Comparison of ENCODE assay signal across 9 cellular contexts in the genomic region with DNA sequence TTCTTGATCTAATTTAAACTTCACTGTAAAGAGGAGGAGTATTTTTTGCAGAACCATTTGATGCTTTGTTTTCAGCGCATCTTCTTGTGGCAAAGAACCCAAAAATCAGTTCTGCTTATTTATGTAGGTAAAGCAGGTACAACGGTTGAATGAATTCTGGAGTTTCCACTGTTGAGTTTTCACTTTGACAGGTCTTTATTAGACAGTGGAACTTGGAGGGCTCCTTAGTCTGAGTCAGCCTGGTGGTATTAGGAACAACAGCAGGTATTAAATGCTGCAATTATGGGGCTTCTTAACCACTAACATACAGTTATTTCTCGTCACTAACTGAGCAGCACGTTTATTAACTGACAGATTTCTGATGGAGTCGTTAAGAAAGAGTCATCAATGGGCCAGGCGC. TPM values are rescaled to one million over a fixed set of nuclear protein-coding genes. Genes with fewer than 3 reads are reported as not detected.
A peak's percentile ranks its signal among the peaks of the same experiment; 100 is the strongest.
DNase-seq lines count a peak whose midpoint lies in the region; ATAC-seq, FAIRE-seq and TF ChIP-seq lines count a peak whose summit lies in the region.
"Had no signal": no experiment of that assay in that cellular context is flagged by ENCODE, and none has a peak within 500 bp of the region (broad histone marks: within the 10 kb centered on the region; RNA-seq: fewer than 3 reads in every experiment).

No MANE protein-coding gene starts in this region.

- H2BK12ac ChIP-seq in H1 (ENCODE audit: low read depth, low read length), result no peak overlapping the region

- peaks cover 2 to 10% of the 10 kb centered on the region in 2 experiments for H4K20me1 ChIP-seq in H1 (replicated peaks in 1 of 2; ENCODE audit: control insufficient read depth in 1 of 2, insufficient read depth in 2 of 2, low read length in 2 of 2)

- no peak for TF ChIP-seq EP300 in H1 (IDR thresholded peaks at IDR 0.05; ENCODE audit: borderline replicate concordance in 1 of 2, low read depth in 2 of 2, low read length in 2 of 2)

- peak overlapping the region; percentile 62 for H3K4me3 ChIP-seq in NB4 (ENCODE audit: low read depth, low read length)
- H3K4me3 ChIP-seq in H1 (ENCODE audit: extremely low read depth in 1 of 4, insufficient read depth in 2 of 4, low read depth in 3 of 4, low read length in 4 of 4), result peak overlapping the region; percentile 52 to 97 (median 88)
- H3K4me3 ChIP-seq in parathyroid adenoma (ENCODE audit: low read depth, low read length), result peak overlapping the region; percentile 93

- no peak overlapping the region for H3K14ac ChIP-seq in H1 (ENCODE audit: insufficient read length)

- no peak for TF ChIP-seq CTCF in NB4 (IDR thresholded peaks at IDR 0.05; ENCODE audit: low read depth, low read length)
- no peak for TF ChIP-seq CTCF in H1 (IDR thresholded peaks at IDR 0.05; ENCODE audit: control extremely low read depth in 1 of 3, insufficient read depth in 1 of 3, low read depth in 1 of 3, low read length in 3 of 3)
- TF ChIP-seq CTCF in parathyroid adenoma (IDR thresholded peaks at IDR 0.05), result no peak

- H2AK5ac ChIP-seq in H1 (ENCODE audit: low read depth, low read length), result no peak overlapping the region

- H3K27ac ChIP-seq in H1 (ENCODE audit: low read depth, low read length) (no peak overlapping the region), parathyroid adenoma (no peak overlapping the region)

- peak; percentile 10 for DNase-seq in Daoy (ENCODE audit: low read depth)
- DNase-seq in NB4 (ENCODE audit: low read depth), result no peak
- DNase-seq in H1 (ENCODE audit: low read depth in 1 of 2, low spot score in 2 of 2), result no peak
- DNase-seq in NCI-H1105 (lab: John Stamatoyannopoulos, UW), result no peak
- no peak for DNase-seq in NCI-H774 (lab: John Stamatoyannopoulos, UW)
- DNase-seq: central memory CD4-positive, alpha-beta T cell had no signal

- H2BK15ac ChIP-seq in H1 (ENCODE audit: low read length), result no peak overlapping the region

- no peak overlapping the region for H4K5ac ChIP-seq in H1 (ENCODE audit: insufficient read length, low read depth, low read length)

- no peak overlapping the region for H3K56ac ChIP-seq in H1 (replicated peaks; ENCODE audit: insufficient read length, low read depth, low read length)

- no peaks in the 10 kb centered on the region for H3K9me3 ChIP-seq in H1 (ENCODE audit: insufficient read depth in 2 of 2, low read depth in 1 of 2, low read length in 1 of 2)
- no peaks in the 10 kb centered on the region for H3K9me3 ChIP-seq in parathyroid adenoma (ENCODE audit: control insufficient read depth, low read length)

- H3K4me2 ChIP-seq in H1 (ENCODE audit: insufficient read depth in 1 of 2, low read depth in 2 of 2, low read length in 2 of 2) (peak overlapping the region; percentile 57 to 83), parathyroid adenoma (ENCODE audit: low read length) (peak overlapping the region; percentile 66)

- WGBS in H1 (ENCODE audit: extremely low coverage in 1 of 2, insufficient coverage in 1 of 2, insufficient read length in 1 of 2, insufficient replicate concordance in 2 of 2, low coverage in 1 of 2, low lambda C conversion rate in 2 of 2, missing lambda C conversion rate in 1 of 2), 2 experiments, result 82% methylated on average over 6 of the region's 6 CpGs; no CpG with 5 or more reads in 1 of the 2 experiments

- no peak overlapping the region for H2BK120ac ChIP-seq in H1 (replicated peaks; ENCODE audit: low read depth, low read length)

- no peak overlapping the region for H2BK20ac ChIP-seq in H1 (ENCODE audit: low read length)

- POLR2A ChIA-PET in H1 (lab: Charles Lee; ENCODE audit: partially characterized antibody), result interaction anchor here (0.8 to 3.2 kb wide), 11 partner anchors 9 to 138 kb away, joined by 3 to 45 read pairs (median 7); partner anchors contain the start of gene SLC16A1

- H3K4me1 ChIP-seq in H1 (replicated peaks in 1 of 4; ENCODE audit: control insufficient read depth in 3 of 4, insufficient read depth in 4 of 4, low read length in 3 of 4) (peaks cover 0 to 5% (median 2%) of the 10 kb centered on the region in 4 experiments; a peak in 4 of 7 replicates), parathyroid adenoma (peaks cover 5% of the 10 kb centered on the region)

- H3K18ac ChIP-seq in H1 (ENCODE audit: extremely low read depth, low read length), result no peak overlapping the region

- TF ChIP-seq POLR2A in NB4 (IDR thresholded peaks at IDR 0.05; ENCODE audit: extremely low read depth, insufficient read length), result no peak
- TF ChIP-seq POLR2A in H1 (IDR thresholded peaks at IDR 0.05; ENCODE audit: control extremely low read depth in 1 of 2, low read depth in 2 of 2, low read length in 2 of 2), result no peak

- no peak overlapping the region for H4K8ac ChIP-seq in H1 (ENCODE audit: extremely low read depth, insufficient read depth, low read length)

- H3K9ac ChIP-seq in H1 (replicated peaks in 1 of 4; ENCODE audit: extremely low read depth in 1 of 4, low read depth in 3 of 4, low read length in 3 of 4), result peak overlapping the region in 3 of 4 experiments; percentile 39 to 95 (median 93); a peak in 5 of 7 replicates
- no peak overlapping the region for H3K9ac ChIP-seq in parathyroid adenoma

- H3K79me2 ChIP-seq in H1 (ENCODE audit: control insufficient read depth in 1 of 2, insufficient read depth in 2 of 2, low read length in 2 of 2), result peaks cover 7 to 57% of the 10 kb centered on the region in 2 experiments
- H3K79me2 ChIP-seq in parathyroid adenoma, result peaks cover 3% of the 10 kb centered on the region

- FAIRE-seq in H1 (lab: Jason Lieb, UNC), result no peak

- H2BK5ac ChIP-seq in H1 (ENCODE audit: low read depth, low read length), result no peak overlapping the region

- no peak overlapping the region for H3K4ac ChIP-seq in H1 (replicated peaks; ENCODE audit: insufficient read length, low read depth, low read length)

- CTCF ChIA-PET in H1 (lab: Charles Lee; ENCODE audit: partially characterized antibody), result interaction anchor here (1.0 to 6.9 kb wide), 16 partner anchors 13 to 358 kb away, joined by 3 to 85 read pairs (median 10); partner anchors contain the start of gene PPM1J

- H3K79me1 ChIP-seq in H1 (ENCODE audit: low read depth, low read length), result no peaks in the 10 kb centered on the region; the same call in 1 of the 2 replicates

- H3K23ac ChIP-seq in H1 (ENCODE audit: insufficient read length), result no peak overlapping the region

- H2AFZ ChIP-seq in H1 (ENCODE audit: low read length) (no peak overlapping the region), parathyroid adenoma (no peak overlapping the region)

- TF ChIP-seq RAD21 in H1 (IDR thresholded peaks at IDR 0.05 in 1 of 2, conservative IDR thresholded peaks at IDR 0.05 in 1 of 2; ENCODE audit: low read depth in 2 of 2, low read length in 2 of 2), result no peak

- ATAC-seq in GM18520 (IDR thresholded peaks at IDR 0.05; ENCODE audit: unreplicated experiment) (no peak), HG02759 (IDR thresholded peaks at IDR 0.05; ENCODE audit: unreplicated experiment) (no peak)

- H4K91ac ChIP-seq in H1 (replicated peaks; ENCODE audit: insufficient read length, low read length), result no peak overlapping the region

- peaks cover 5% of the 10 kb centered on the region for H3K23me2 ChIP-seq in H1 (ENCODE audit: low read depth, low read length)

- H3K36me3 ChIP-seq in H1 (ENCODE audit: control insufficient read depth in 2 of 4, insufficient read depth in 4 of 4, low read length in 3 of 4) (peaks cover 0 to 16% (median 3%) of the 10 kb centered on the region in 4 experiments; a peak in 3 of 8 replicates), parathyroid adenoma (ENCODE audit: control insufficient read depth, insufficient read depth, low read length) (no peaks in the 10 kb centered on the region)

- no peaks in the 10 kb centered on the region for H3K27me3 ChIP-seq in H1 (replicated peaks in 1 of 4; ENCODE audit: control insufficient read depth in 3 of 4, extremely low read depth in 1 of 4, insufficient read depth in 3 of 4, low read length in 3 of 4)
- no peaks in the 10 kb centered on the region for H3K27me3 ChIP-seq in parathyroid adenoma (ENCODE audit: control insufficient read depth, insufficient read depth, low read length)

TF ChIP-seq in H1, 55 proteins besides CTCF, POLR2A, EP300 and RAD21 (continues in another document):
- TF ChIP-seq EZH2 (IDR thresholded peaks at IDR 0.05; ENCODE audit: low read depth, low read length, severe bottlenecking) (no peak), PHF8 (conservative IDR thresholded peaks at IDR 0.05; ENCODE audit: low read depth, low read length) (no peak), CEBPB (IDR thresholded peaks at IDR 0.05; ENCODE audit: low read depth, low read length) (no peak)

RNA-seq across cellular contexts. Expression of gene LRIG2, which starts 1.2 kb away (rescaled TPM):
- total RNA-seq in Daoy (2014; rRNA removed; shearing (Covaris generic)), result 5.0 and 8.6 TPM in 2 replicates
- 20.4 and 20.9 TPM in 2 replicates for total RNA-seq in H1 (2021; fragmentation: NEBNext Ultra II Directional; extraction: Animal tissue kit (Norgen Biotek cat#: 25700))
- polyA plus RNA-seq in H1 (2011; rRNA removed), result 10.3 and 16.2 TPM in 2 replicates
- polyA plus RNA-seq in H1 (2011; cell fraction: cytosol; rRNA removed), result 13.8 TPM
- polyA plus RNA-seq in H1 (2011; cell fraction: nucleus; rRNA removed), result 25.7 TPM
- 10.8 to 13.7 TPM (median 12.2 TPM) in 4 replicates for polyA plus RNA-seq in H1 (2012, experiment 1 of 2)
- polyA plus RNA-seq in H1 (2012, experiment 2 of 2), result 1.5 TPM
- polyA plus RNA-seq in H1 (2013, experiment 1 of 2), result 14.1 TPM
- polyA plus RNA-seq in H1 (2013, experiment 2 of 2), result 12.4 TPM
- 64.5 and 92.1 TPM in 2 replicates for polyA minus RNA-seq in H1 (2011; rRNA and poly(A)+ RNA removed)
- polyA minus RNA-seq in H1 (2011; cell fraction: cytosol; rRNA and poly(A)+ RNA removed), result 21.9 TPM
- polyA minus RNA-seq in H1 (2011; cell fraction: nucleus; rRNA and poly(A)+ RNA removed), result 61.5 TPM
